Comparison of ENCODE assay signal across 8 cellular contexts in the genomic region with DNA sequence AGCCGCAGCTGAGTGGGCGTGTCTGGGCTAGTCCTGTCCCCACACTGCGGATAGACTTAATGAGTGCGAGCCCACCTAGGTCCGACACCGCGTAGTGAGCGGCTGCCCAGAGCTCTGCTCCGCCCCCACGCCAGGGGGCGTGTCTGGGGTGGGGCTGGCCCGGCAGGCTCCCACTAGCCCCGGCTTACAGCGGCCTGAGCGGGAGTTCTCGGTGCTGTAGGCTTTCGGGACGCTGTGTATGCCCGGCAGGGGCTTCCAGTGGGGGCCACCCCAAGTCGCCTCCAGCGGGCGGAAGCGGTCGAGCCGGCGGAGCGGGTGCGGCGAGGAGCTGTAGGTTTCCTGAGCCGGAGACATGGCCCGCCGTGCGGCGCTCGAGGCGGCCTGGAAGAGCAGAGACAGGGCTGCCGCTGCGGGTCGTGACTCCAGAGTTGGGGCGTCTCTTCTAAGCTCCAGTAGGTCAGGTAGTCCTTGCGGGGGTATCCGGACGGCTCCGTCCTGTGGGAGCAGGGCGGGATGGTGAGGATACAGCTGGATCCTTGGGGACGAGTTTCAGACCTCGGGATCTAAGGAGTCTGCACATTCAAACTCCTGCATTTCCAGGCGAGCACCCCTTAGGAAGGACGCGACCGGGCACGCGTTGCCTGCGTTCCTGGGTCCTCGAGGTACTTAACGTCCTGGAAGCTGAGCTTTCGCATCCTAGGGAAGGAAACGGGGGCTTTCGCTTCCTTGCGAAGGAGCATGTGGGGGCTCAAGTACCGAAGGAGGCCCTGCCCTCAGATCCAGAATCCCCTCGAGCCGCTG. TPM values are rescaled to one million over a fixed set of nuclear protein-coding genes. Genes with fewer than 3 reads are reported as not detected.
DNase-seq lines count a peak whose midpoint lies in the region; ATAC-seq, FAIRE-seq and TF ChIP-seq lines count a peak whose summit lies in the region.

No MANE protein-coding gene starts in this region.

- H3K4me1 ChIP-seq in CD4-positive, alpha-beta memory T cell (ENCODE audit: insufficient read depth, low read length) = peaks cover 23% of the 10 kb centered on the region
- peaks cover 17 to 56% of the 10 kb centered on the region in 2 experiments for H3K4me1 ChIP-seq in HCT116 (ENCODE audit: control insufficient read depth in 1 of 2, insufficient read depth in 2 of 2, low read length in 2 of 2)
- H3K4me1 ChIP-seq in GM12878 (ENCODE audit: control insufficient read depth, insufficient read depth, low read length) = no peaks in the 10 kb centered on the region
- H3K4me1 ChIP-seq in skeletal muscle tissue (ENCODE audit: control insufficient read depth in 3 of 3, insufficient read depth in 3 of 3, low read length in 3 of 3) = peaks cover 15 to 27% (median 20%) of the 10 kb centered on the region in 3 donors

- peaks cover 7 to 27% (median 14%) of the 10 kb centered on the region in 4 donors for H3K4me1 Mint-ChIP-seq in CD4-positive, alpha-beta memory T cell
- peaks cover 12% of the 10 kb centered on the region for H3K4me1 Mint-ChIP-seq in T-helper 1 cell treated with Interleukin-12 subunit alpha and Interleukin-12 subunit beta and Interleukin-4 antibody, amounts not matched to agents 30 μg/mL and 1 μg/mL, for 36 hours (ENCODE audit: low read depth)

- SMC1A ChIA-PET in GM12878 (lab: Charles Lee; ENCODE audit: uncharacterized antibody, unreplicated experiment) = no interaction called here

- CTCF ChIA-PET in CD4-positive, alpha-beta memory T cell (lab: Charles Lee; ENCODE audit: partially characterized antibody) = interaction anchor here (1.0 to 1.5 kb wide), 4 partner anchors 11 to 63 kb away, joined by 3 to 7 read pairs (median 4); partner anchors contain the start of genes GYS1 and RUVBL2
- CTCF ChIA-PET in HCT116 (lab: Charles Lee) (interaction anchor here (1.3 to 4.1 kb wide), 2 partner anchors 41 to 63 kb away, joined by 5 to 20 read pairs; partner anchors contain the start of genes GYS1 and RUVBL2), GM12878 (lab: Yijun Ruan, JAX) (interaction anchor here (1.0 kb wide), 2 partner anchors 41 to 138 kb away, joined by 3 to 4 read pairs; no protein-coding TSS in a partner anchor)

- H3K4me2 ChIP-seq in HCT116 (ENCODE audit: low read length) (peak overlapping the region; percentile 81), GM12878 (ENCODE audit: control insufficient read depth, insufficient read depth) (peak overlapping the region; percentile 95)

- H3K79me2 ChIP-seq in HCT116 (ENCODE audit: insufficient read depth, low read length) (no peaks in the 10 kb centered on the region; the same call in 1 of the 2 replicates), GM12878 (ENCODE audit: control insufficient read depth, insufficient read depth, low read length) (no peaks in the 10 kb centered on the region)

- DNase-seq in CD4-positive, alpha-beta memory T cell = peak; percentile 42 to 52 (median 48)
- DNase-seq in HCT116 (ENCODE audit: low read depth, low spot score) (peak; percentile 34), GM12878 (ENCODE audit: low read depth, low spot score) (no peak), NCI-H2081 treated with DMSO at 0.1 percent for 48 hours (lab: John Stamatoyannopoulos, UW) (no peak)

- RAD21 ChIA-PET in HCT116 (lab: Charles Lee; ENCODE audit: low non-redundant PET in 1 of 2, low total read pairs in 2 of 2, uncharacterized antibody in 2 of 2, unreplicated experiment in 2 of 2) = no interaction called here
- RAD21 ChIA-PET in GM12878 (lab: Charles Lee; ENCODE audit: unreplicated experiment) = interaction anchor here (0.9 kb wide), 1 partner anchor 41 kb away, joined by 3 read pairs; no protein-coding TSS in a partner anchor

- peaks cover 16 to 24% of the 10 kb centered on the region in 2 donors for H3K27me3 Mint-ChIP-seq in CD4-positive, alpha-beta memory T cell
- peaks cover 56% of the 10 kb centered on the region for H3K27me3 Mint-ChIP-seq in T-helper 1 cell treated with Interleukin-12 subunit alpha and Interleukin-12 subunit beta and Interleukin-4 antibody, amounts not matched to agents 30 μg/mL and 1 μg/mL, for 36 hours (ENCODE audit: low read depth)

- peak overlapping the region; percentile 49 to 57 for H3K4me3 ChIP-seq in CD4-positive, alpha-beta memory T cell (ENCODE audit: low read length in 2 of 2)
- peak overlapping the region; percentile 65 to 67 for H3K4me3 ChIP-seq in HCT116 (replicated peaks in 1 of 2; ENCODE audit: low read depth in 1 of 2, low read length in 2 of 2)
- peak overlapping the region; percentile 51; the same call in 1 of the 2 replicates for H3K4me3 ChIP-seq in GM12878
- peak overlapping the region; percentile 59 for H3K4me3 ChIP-seq in iPS-18c (ENCODE audit: insufficient read depth, low read depth, low read length)
- peak overlapping the region; percentile 66 to 81 (median 70) for H3K4me3 ChIP-seq in skeletal muscle tissue (ENCODE audit: low read length in 3 of 3)

- H4K20me1 ChIP-seq in HCT116 (ENCODE audit: insufficient read depth) = no peaks in the 10 kb centered on the region
- no peaks in the 10 kb centered on the region for H4K20me1 ChIP-seq in GM12878 (ENCODE audit: control insufficient read depth, insufficient read depth)

- H3K27ac Mint-ChIP-seq in CD4-positive, alpha-beta memory T cell = peak overlapping the region in 2 of 7 donors; percentile 2 to 17
- no peak overlapping the region for H3K27ac Mint-ChIP-seq in T-helper 1 cell treated with Interleukin-12 subunit alpha and Interleukin-12 subunit beta and Interleukin-4 antibody, amounts not matched to agents 30 μg/mL and 1 μg/mL, for 36 hours

- no peaks in the 10 kb centered on the region for H3K9me3 ChIP-seq in CD4-positive, alpha-beta memory T cell (ENCODE audit: control insufficient read depth in 1 of 2, low read length in 2 of 2)
- H3K9me3 ChIP-seq in HCT116 (ENCODE audit: control insufficient read depth in 1 of 2, insufficient read depth in 1 of 2, low read depth in 1 of 2, low read length in 2 of 2) (no peaks in the 10 kb centered on the region), GM12878 (replicated peaks; ENCODE audit: control insufficient read depth, insufficient read depth, low read length) (no peaks in the 10 kb centered on the region), iPS-18c (ENCODE audit: control insufficient read depth, insufficient read depth, low read length) (no peaks in the 10 kb centered on the region), skeletal muscle tissue (ENCODE audit: control insufficient read depth in 3 of 3, low read length in 3 of 3) (no peaks in the 10 kb centered on the region)

- peak in 1 of 3 experiments; percentile 12; a peak in 1 of 6 replicates for TF ChIP-seq CTCF in HCT116 (IDR thresholded peaks at IDR 0.05 in 2 of 3, conservative IDR thresholded peaks at IDR 0.05 in 1 of 3; ENCODE audit: borderline replicate concordance in 1 of 3, insufficient read depth in 1 of 3, low read depth in 2 of 3, low read length in 2 of 3)
- TF ChIP-seq CTCF in GM12878 (IDR thresholded peaks at IDR 0.05 in 2 of 3, conservative IDR thresholded peaks at IDR 0.05 in 1 of 3; ENCODE audit: control insufficient read depth in 2 of 3, extremely low read depth in 1 of 3, insufficient read depth in 1 of 3, low read depth in 3 of 3, low read length in 3 of 3) = peak in 2 of 3 experiments; percentile 14 to 20; a peak in 2 of 6 replicates

- peak overlapping the region; percentile 73 for H3K9ac ChIP-seq in HCT116 (ENCODE audit: low read length)
- H3K9ac ChIP-seq in GM12878 (ENCODE audit: control insufficient read depth, insufficient read depth, low read length) = no peak overlapping the region
- H3K9ac ChIP-seq in skeletal muscle tissue (ENCODE audit: low read depth in 1 of 3, low read length in 3 of 3) = peak overlapping the region; percentile 70 to 87 (median 77)

- TF ChIP-seq POLR2A in HCT116 (IDR thresholded peaks at IDR 0.05; ENCODE audit: borderline replicate concordance, extremely low read depth, insufficient read depth, insufficient read length) (peak; percentile 30), GM12878 (IDR thresholded peaks at IDR 0.05; ENCODE audit: low read depth, low read length) (no peak)

- peak overlapping the region; percentile 11 for H2AFZ ChIP-seq in HCT116 (ENCODE audit: low read depth, low read length, poor library complexity, severe bottlenecking)
- H2AFZ ChIP-seq in GM12878 (ENCODE audit: control insufficient read depth, low read depth, low read length) = peak overlapping the region; percentile 37

- H3K27ac ChIP-seq in CD4-positive, alpha-beta memory T cell (ENCODE audit: low read depth, low read length) = no peak overlapping the region
- H3K27ac ChIP-seq in HCT116 (ENCODE audit: low read depth, low read length) = peak overlapping the region; percentile 81
- no peak overlapping the region for H3K27ac ChIP-seq in GM12878 (ENCODE audit: control insufficient read depth, insufficient read depth)
- H3K27ac ChIP-seq in skeletal muscle tissue (ENCODE audit: low read depth, low read length) = no peak overlapping the region

- TF ChIP-seq RAD21 in HCT116 (IDR thresholded peaks at IDR 0.05; ENCODE audit: low read depth) (no peak), GM12878 (IDR thresholded peaks at IDR 0.05; ENCODE audit: insufficient read depth, low read depth, low read length) (no peak)

- TF ChIP-seq EP300 in GM12878 (IDR thresholded peaks at IDR 0.05; ENCODE audit: borderline replicate concordance in 1 of 2, control insufficient read depth in 1 of 2, low read depth in 2 of 2, low read length in 2 of 2) = no peak

- peaks cover 18% of the 10 kb centered on the region for H3K27me3 ChIP-seq in CD4-positive, alpha-beta memory T cell (ENCODE audit: insufficient read depth, low read length)
- H3K27me3 ChIP-seq in HCT116 (ENCODE audit: insufficient read depth, low read length) (no peaks in the 10 kb centered on the region), GM12878 (replicated peaks in 1 of 2; ENCODE audit: control insufficient read depth in 2 of 2, insufficient read depth in 2 of 2, low read length in 1 of 2) (peaks cover 3 to 16% of the 10 kb centered on the region in 2 experiments; a peak in 3 of 4 replicates), skeletal muscle tissue (ENCODE audit: control insufficient read depth in 3 of 3, insufficient read depth in 3 of 3, low read length in 3 of 3) (peaks cover 0 to 5% (median 0%) of the 10 kb centered on the region in 3 donors)

- WGBS in GM12878 (ENCODE audit: insufficient coverage, insufficient replicate concordance, low lambda C conversion rate, missing lambda C conversion rate) = 3% methylated on average over 63 of the region's 63 CpGs

- no peaks in the 10 kb centered on the region for H3K36me3 Mint-ChIP-seq in CD4-positive, alpha-beta memory T cell
- no peaks in the 10 kb centered on the region for H3K36me3 Mint-ChIP-seq in T-helper 1 cell treated with Interleukin-12 subunit alpha and Interleukin-12 subunit beta and Interleukin-4 antibody, amounts not matched to agents 30 μg/mL and 1 μg/mL, for 36 hours (ENCODE audit: low read depth)

- ATAC-seq in HCT116 = peak; percentile 86
- ATAC-seq in GM12878 = peak; percentile 96
- ATAC-seq in GM19467 (IDR thresholded peaks at IDR 0.05; ENCODE audit: unreplicated experiment) = no peak

- peak overlapping the region; percentile 79 to 93 (median 89) for H3K4me3 Mint-ChIP-seq in CD4-positive, alpha-beta memory T cell
- H3K4me3 Mint-ChIP-seq in T-helper 1 cell treated with Interleukin-12 subunit alpha and Interleukin-12 subunit beta and Interleukin-4 antibody, amounts not matched to agents 30 μg/mL and 1 μg/mL, for 36 hours = peak overlapping the region; percentile 74

- BruUV-seq in HCT116 (replicated peaks; lab: Mats Ljungman, UMichigan) (TSS peak; percentile 67), GM12878 (replicated peaks; lab: Mats Ljungman, UMichigan) (no TSS peak)

- no peaks in the 10 kb centered on the region for H3K9me2 ChIP-seq in HCT116 (ENCODE audit: insufficient read depth)

- no peaks in the 10 kb centered on the region for H3K36me3 ChIP-seq in CD4-positive, alpha-beta memory T cell (ENCODE audit: insufficient read depth, low read length)
- H3K36me3 ChIP-seq in HCT116 (ENCODE audit: control insufficient read depth in 1 of 2, insufficient read depth in 2 of 2, low read length in 2 of 2) (no peaks in the 10 kb centered on the region), GM12878 (ENCODE audit: control insufficient read depth in 2 of 2, insufficient read depth in 2 of 2, low read length in 1 of 2) (no peaks in the 10 kb centered on the region), skeletal muscle tissue (ENCODE audit: control insufficient read depth in 3 of 3, insufficient read depth in 3 of 3, low read length in 3 of 3) (no peaks in the 10 kb centered on the region)

- no peak for FAIRE-seq in GM12878 (lab: Jason Lieb, UNC)

- POLR2A ChIA-PET in CD4-positive, alpha-beta memory T cell (lab: Charles Lee; ENCODE audit: partially characterized antibody) = interaction anchor here (1.4 kb wide), 1 partner anchor 36 kb away, joined by 3 read pairs; a partner anchor contains a TSS
- POLR2A ChIA-PET in HCT116 (lab: Charles Lee) = interaction anchor here (1.0 to 1.7 kb wide), 3 partner anchors 37 to 63 kb away, joined by 3 to 4 read pairs (median 3); partner anchors contain the start of genes GYS1 and RUVBL2
- POLR2A ChIA-PET in GM12878 (lab: Charles Lee) = interaction anchor here (0.6 kb wide), 1 partner anchor 673 kb away, joined by 5 read pairs; no protein-coding TSS in a partner anchor

- in situ Hi-C loops in GM12878 (cut with MboI) = no loop called here

- intact Hi-C loops in CD4-positive, alpha-beta memory T cell (cut with micrococcal nuclease) = loop anchor here (2.0 to 10.0 kb wide), 2 partner anchors 38 to 62 kb away; partner anchors contain the start of genes GYS1 and RUVBL2
- intact Hi-C loops in HCT116 (cut with micrococcal nuclease) = no loop called here
- intact Hi-C loops in GM12878 (cut with micrococcal nuclease; ENCODE audit: unreplicated experiment) = no loop called here

- H3K9me3 Mint-ChIP-seq in CD4-positive, alpha-beta memory T cell = peaks cover 0 to 3% (median 0%) of the 10 kb centered on the region in 8 donors
- no peaks in the 10 kb centered on the region for H3K9me3 Mint-ChIP-seq in T-helper 1 cell treated with Interleukin-12 subunit alpha and Interleukin-12 subunit beta and Interleukin-4 antibody, amounts not matched to agents 30 μg/mL and 1 μg/mL, for 36 hours

RNA-seq across cellular contexts. Expression of gene CGB7, which starts 1.2 kb away (rescaled TPM):
- total RNA-seq in CD4-positive, alpha-beta memory T cell = not detected
- polyA plus RNA-seq in CD4-positive, alpha-beta memory T cell = not detected
- 5.4 TPM for total RNA-seq in HCT116 (2021; ENCODE audit: unreplicated experiment)
- 4.4 and 4.5 TPM in 2 replicates for polyA plus RNA-seq in HCT116 (2012)
- not detected in 2 replicates for total RNA-seq in GM12878 (2013; cell fraction: nucleolus; rRNA removed)
- total RNA-seq in GM12878 (2014; rRNA removed) = not detected in 2 replicates
- not detected in 2 replicates for total RNA-seq in GM12878 (2014; rRNA removed; fragmentation: Illumina TruSeq; extraction: Trizol)
- total RNA-seq in GM12878 (2021) = not detected in 2 replicates
- polyA plus RNA-seq in GM12878 (2011; ENCODE audit: low read depth) = 0.09 TPM
- polyA plus RNA-seq in GM12878 (2011; rRNA removed) = not detected in 2 replicates
- not detected in 2 replicates for polyA plus RNA-seq in GM12878 (2011; cell fraction: cytosol; rRNA removed)
- polyA plus RNA-seq in GM12878 (2011; cell fraction: nucleus; rRNA removed) = 0.20 and 0.24 TPM in 2 replicates
- polyA plus RNA-seq in GM12878 (2012) = not detected in 2 replicates
- polyA plus RNA-seq in GM12878 (2014; fragmentation: Illumina TruSeq; extraction: Trizol) = not detected in 2 replicates
- polyA plus RNA-seq in GM12878 (2014; fragmentation: Nextera tagmentation; extraction: Ambion mirVana) = not detected
- polyA plus RNA-seq in GM12878 (2014; rRNA removed) = not detected in 2 replicates
- polyA plus RNA-seq in GM12878 (2016; fragmentation: Nextera tagmentation; extraction: Ambion mirVana) = under 1 TPM in 1 of 2 experiments, not detected in 1; 0.06 TPM
- not detected in 2 replicates for polyA minus RNA-seq in GM12878 (2011; rRNA and poly(A)+ RNA removed)
- polyA minus RNA-seq in GM12878 (2011; cell fraction: cytosol; rRNA and poly(A)+ RNA removed) = not detected in 2 replicates
- not detected in 2 replicates for polyA minus RNA-seq in GM12878 (2011; cell fraction: nucleus; rRNA and poly(A)+ RNA removed)
- total RNA-seq in skeletal muscle tissue = 0.52 TPM

RNA-seq across cellular contexts. Expression of gene CGB8, which starts 7.4 kb away (rescaled TPM):
- not detected for total RNA-seq in CD4-positive, alpha-beta memory T cell
- polyA plus RNA-seq in CD4-positive, alpha-beta memory T cell = not detected
- total RNA-seq in HCT116 (2021; ENCODE audit: unreplicated experiment) = 0.34 TPM
- polyA plus RNA-seq in HCT116 (2012) = 0.44 and 0.52 TPM in 2 replicates
- not detected in 2 replicates for total RNA-seq in GM12878 (2013; cell fraction: nucleolus; rRNA removed)
- total RNA-seq in GM12878 (2014; rRNA removed) = not detected in 2 replicates
- not detected in 2 replicates for total RNA-seq in GM12878 (2014; rRNA removed; fragmentation: Illumina TruSeq; extraction: Trizol)
- total RNA-seq in GM12878 (2021) = not detected in 2 replicates
- polyA plus RNA-seq in GM12878 (2011; ENCODE audit: low read depth) = not detected
- not detected in 2 replicates for polyA plus RNA-seq in GM12878 (2011; rRNA removed)
- polyA plus RNA-seq in GM12878 (2011; cell fraction: cytosol; rRNA removed) = not detected in 2 replicates
- not detected in 2 replicates for polyA plus RNA-seq in GM12878 (2011; cell fraction: nucleus; rRNA removed)
- not detected in 2 replicates for polyA plus RNA-seq in GM12878 (2012)
- not detected in 2 replicates for polyA plus RNA-seq in GM12878 (2014; fragmentation: Illumina TruSeq; extraction: Trizol)
- polyA plus RNA-seq in GM12878 (2014; fragmentation: Nextera tagmentation; extraction: Ambion mirVana) = not detected
- polyA plus RNA-seq in GM12878 (2014; rRNA removed) = not detected in 2 replicates
- polyA plus RNA-seq in GM12878 (2016; fragmentation: Nextera tagmentation; extraction: Ambion mirVana) = not detected
- not detected in 2 replicates for polyA minus RNA-seq in GM12878 (2011; rRNA and poly(A)+ RNA removed)
- polyA minus RNA-seq in GM12878 (2011; cell fraction: cytosol; rRNA and poly(A)+ RNA removed) = not detected in 2 replicates
- not detected in 2 replicates for polyA minus RNA-seq in GM12878 (2011; cell fraction: nucleus; rRNA and poly(A)+ RNA removed)
- not detected for total RNA-seq in skeletal muscle tissue

RNA-seq across cellular contexts. Expression of gene NTF4, which starts 8.3 kb away (rescaled TPM):
- total RNA-seq in CD4-positive, alpha-beta memory T cell = not detected
- polyA plus RNA-seq in CD4-positive, alpha-beta memory T cell = not detected
- total RNA-seq in HCT116 (2021; ENCODE audit: unreplicated experiment) (1.7 TPM), GM12878 (2014; rRNA removed) (not detected in 2 replicates), GM12878 (2014; rRNA removed; fragmentation: Illumina TruSeq; extraction: Trizol) (not detected in 2 replicates), GM12878 (2021) (not detected in 2 replicates), skeletal muscle tissue (not detected)
- 2.1 and 2.3 TPM in 2 replicates for polyA plus RNA-seq in HCT116 (2012)
- not detected in 2 replicates for total RNA-seq in GM12878 (2013; cell fraction: nucleolus; rRNA removed)
- not detected for polyA plus RNA-seq in GM12878 (2011; ENCODE audit: low read depth)
- polyA plus RNA-seq in GM12878 (2011; rRNA removed) (not detected in 2 replicates), GM12878 (2014; fragmentation: Illumina TruSeq; extraction: Trizol) (not detected in 2 replicates), GM12878 (2014; fragmentation: Nextera tagmentation; extraction: Ambion mirVana) (not detected), GM12878 (2014; rRNA removed) (not detected in 2 replicates), GM12878 (2016; fragmentation: Nextera tagmentation; extraction: Ambion mirVana) (not detected)
- 0.06 and 0.08 TPM in 2 replicates for polyA plus RNA-seq in GM12878 (2011; cell fraction: cytosol; rRNA removed)
- polyA plus RNA-seq in GM12878 (2011; cell fraction: nucleus; rRNA removed) = 0.18 TPM in 1 of 2 replicates, not detected in the other
- not detected in 2 replicates for polyA plus RNA-seq in GM12878 (2012)
- polyA minus RNA-seq in GM12878 (2011; rRNA and poly(A)+ RNA removed) = not detected in 2 replicates
- polyA minus RNA-seq in GM12878 (2011; cell fraction: cytosol; rRNA and poly(A)+ RNA removed) = not detected in 2 replicates
- not detected in 2 replicates for polyA minus RNA-seq in GM12878 (2011; cell fraction: nucleus; rRNA and poly(A)+ RNA removed)

RNA-seq across cellular contexts. Expression of gene CGB5, which starts 12.7 kb away (rescaled TPM):
- total RNA-seq in CD4-positive, alpha-beta memory T cell = not detected
- polyA plus RNA-seq in CD4-positive, alpha-beta memory T cell = not detected
- total RNA-seq in HCT116 (2021; ENCODE audit: unreplicated experiment) = not detected
- 0.99 and 1.8 TPM in 2 replicates for polyA plus RNA-seq in HCT116 (2012)
- total RNA-seq in GM12878 (2013; cell fraction: nucleolus; rRNA removed) = not detected in 2 replicates
- total RNA-seq in GM12878 (2014; rRNA removed) = not detected in 2 replicates
- total RNA-seq in GM12878 (2014; rRNA removed; fragmentation: Illumina TruSeq; extraction: Trizol) = not detected in 2 replicates
- not detected in 2 replicates for total RNA-seq in GM12878 (2021)
- polyA plus RNA-seq in GM12878 (2011; ENCODE audit: low read depth) = not detected
- polyA plus RNA-seq in GM12878 (2011; rRNA removed) = not detected in 2 replicates
- polyA plus RNA-seq in GM12878 (2011; cell fraction: cytosol; rRNA removed) = not detected in 2 replicates
- polyA plus RNA-seq in GM12878 (2011; cell fraction: nucleus; rRNA removed) = not detected in 2 replicates
- not detected in 2 replicates for polyA plus RNA-seq in GM12878 (2012)
- polyA plus RNA-seq in GM12878 (2014; fragmentation: Illumina TruSeq; extraction: Trizol) = not detected in 2 replicates
- polyA plus RNA-seq in GM12878 (2014; fragmentation: Nextera tagmentation; extraction: Ambion mirVana) = not detected
- polyA plus RNA-seq in GM12878 (2014; rRNA removed) = not detected in 2 replicates
- not detected for polyA plus RNA-seq in GM12878 (2016; fragmentation: Nextera tagmentation; extraction: Ambion mirVana)
- polyA minus RNA-seq in GM12878 (2011; rRNA and poly(A)+ RNA removed) = not detected in 2 replicates
- not detected in 2 replicates for polyA minus RNA-seq in GM12878 (2011; cell fraction: cytosol; rRNA and poly(A)+ RNA removed)
- polyA minus RNA-seq in GM12878 (2011; cell fraction: nucleus; rRNA and poly(A)+ RNA removed) = not detected in 2 replicates
- total RNA-seq in skeletal muscle tissue = not detected

RNA-seq across cellular contexts. Expression of gene KCNA7, which starts 16.2 kb away (rescaled TPM):
- not detected for total RNA-seq in CD4-positive, alpha-beta memory T cell
- not detected for polyA plus RNA-seq in CD4-positive, alpha-beta memory T cell
- total RNA-seq in HCT116 (2021; ENCODE audit: unreplicated experiment) (not detected), GM12878 (2014; rRNA removed) (not detected in 2 replicates), GM12878 (2014; rRNA removed; fragmentation: Illumina TruSeq; extraction: Trizol) (not detected in 2 replicates), GM12878 (2021) (not detected in 2 replicates), skeletal muscle tissue (3.7 TPM)
- 0.02 and 0.10 TPM in 2 replicates for polyA plus RNA-seq in HCT116 (2012)
- total RNA-seq in GM12878 (2013; cell fraction: nucleolus; rRNA removed) = not detected in 2 replicates
- not detected for polyA plus RNA-seq in GM12878 (2011; ENCODE audit: low read depth)
- polyA plus RNA-seq in GM12878 (2011; rRNA removed) (not detected in 2 replicates), GM12878 (2014; fragmentation: Illumina TruSeq; extraction: Trizol) (not detected in 2 replicates), GM12878 (2014; fragmentation: Nextera tagmentation; extraction: Ambion mirVana) (not detected), GM12878 (2014; rRNA removed) (not detected in 2 replicates), GM12878 (2016; fragmentation: Nextera tagmentation; extraction: Ambion mirVana) (not detected)
- polyA plus RNA-seq in GM12878 (2011; cell fraction: cytosol; rRNA removed) = not detected in 2 replicates
- polyA plus RNA-seq in GM12878 (2011; cell fraction: nucleus; rRNA removed) = not detected in 2 replicates
- polyA plus RNA-seq in GM12878 (2012) = not detected in 2 replicates
- not detected in 2 replicates for polyA minus RNA-seq in GM12878 (2011; rRNA and poly(A)+ RNA removed)
- polyA minus RNA-seq in GM12878 (2011; cell fraction: cytosol; rRNA and poly(A)+ RNA removed) = not detected in 2 replicates
- polyA minus RNA-seq in GM12878 (2011; cell fraction: nucleus; rRNA and poly(A)+ RNA removed) = not detected in 2 replicates

Comparison
In these comparisons a context has a peak if more than half of its experiments do, and no peak if none do; other contexts are left out.
1. DNase-seq: peak in CD4-positive, alpha-beta memory T cell (5 of 5) and HCT116 (single experiment); none in GM12878 (single experiment) and NCI-H2081 treated with DMSO at 0.1 percent for 48 hours (single experiment).
2. Peak in every context shown above with its lines, with median percentiles within 50 percentile points of each other: H3K4me3 ChIP-seq.